In genomic region chr14:87944987-87945604, GRCh38 we compare ENCODE assay signal across 8 cellular contexts. TPM values are rescaled to one million over a fixed set of nuclear protein-coding genes. Genes with fewer than 3 reads are reported as not detected.
A peak's percentile ranks its signal among the peaks of the same experiment; 100 is the strongest.
DNase-seq lines count a peak whose midpoint lies in the region; ATAC-seq, FAIRE-seq and TF ChIP-seq lines count a peak whose summit lies in the region.

No MANE protein-coding gene starts in this region.

- no peak for TF ChIP-seq POLR2A in esophagus squamous epithelium (IDR thresholded peaks at IDR 0.05)
- TF ChIP-seq POLR2A in ovary (IDR thresholded peaks at IDR 0.05): no peak

- POLR2A ChIA-PET in CD4-positive, alpha-beta memory T cell (lab: Charles Lee; ENCODE audit: partially characterized antibody): interaction anchor here (1.0 to 9.5 kb wide), 4 partner anchors 49 to 224 kb away, joined by 3 to 136 read pairs (median 12); partner anchors contain the start of genes GALC and GPR65

- H3K27ac Mint-ChIP-seq in CD4-positive, alpha-beta memory T cell: no peak overlapping the region

- 24 to 26% methylated on average over 4 of the region's 4 CpGs for WGBS in esophagus squamous epithelium, 2 donors
- WGBS in ovary, 3 donors: 24 to 25% (median 24%) methylated on average over 4 of the region's 4 CpGs

- H3K4me1 Mint-ChIP-seq in CD4-positive, alpha-beta memory T cell: peaks cover 7 to 18% (median 12%) of the 10 kb centered on the region in 4 donors

- no peaks in the 10 kb centered on the region for H3K9me3 ChIP-seq in CD4-positive, alpha-beta memory T cell (ENCODE audit: control insufficient read depth in 1 of 2, low read length in 2 of 2)
- H3K9me3 ChIP-seq in esophagus squamous epithelium (no peaks in the 10 kb centered on the region), ovary (no peaks in the 10 kb centered on the region)

- no peak for ATAC-seq in HG03571 (IDR thresholded peaks at IDR 0.05; ENCODE audit: unreplicated experiment)
- no peak for ATAC-seq in GM21447 (IDR thresholded peaks at IDR 0.05; ENCODE audit: unreplicated experiment)
- ATAC-seq in GM19328 (IDR thresholded peaks at IDR 0.05; ENCODE audit: unreplicated experiment): no peak

- no peaks in the 10 kb centered on the region for H3K27me3 Mint-ChIP-seq in CD4-positive, alpha-beta memory T cell

- TF ChIP-seq CTCF in HFF-Myc (IDR thresholded peaks at IDR 0.05; ENCODE audit: low read depth, low read length, missing control alignments) (peak; percentile 43), esophagus squamous epithelium (IDR thresholded peaks at IDR 0.05) (peak; percentile 26 to 76 (median 57)), ovary (IDR thresholded peaks at IDR 0.05) (peak; percentile 40 to 63 (median 60))

- H3K36me3 Mint-ChIP-seq in CD4-positive, alpha-beta memory T cell: peaks cover 31 to 64% of the 10 kb centered on the region in 2 donors

- no peak overlapping the region for H3K4me3 ChIP-seq in CD4-positive, alpha-beta memory T cell (ENCODE audit: low read length in 2 of 2)
- H3K4me3 ChIP-seq in HFF-Myc (replicated peaks; ENCODE audit: low read depth, low read length) (no peak overlapping the region), esophagus squamous epithelium (no peak overlapping the region), ovary (no peak overlapping the region)

- DNase-seq in CD4-positive, alpha-beta memory T cell: peak in 4 of 5 donors; percentile 49 to 56 (median 53)
- DNase-seq in HFF-Myc (ENCODE audit: extremely low read depth, low read depth) (no peak), RCC 7860 (ENCODE audit: low spot score) (no peak), esophagus squamous epithelium (lab: John Stamatoyannopoulos, UW) (no peak), ovary (no peak)

- intact Hi-C loops in CD4-positive, alpha-beta memory T cell (cut with micrococcal nuclease): loop anchor here (1.0 to 10.0 kb wide), 3 partner anchors 60 to 440 kb away; partner anchors contain the start of genes GPR65 and SPATA7
- intact Hi-C loops in esophagus squamous epithelium (cut with DNase I) (loop anchor here (10.0 kb wide), 1 partner anchor 220 kb away; no protein-coding TSS in a partner anchor), ovary (cut with DNase I) (no loop called here)

- H3K4me3 Mint-ChIP-seq in CD4-positive, alpha-beta memory T cell: no peak overlapping the region

- FAIRE-seq in RCC 7860 (lab: Jason Lieb, UNC): peak; percentile 40

- no peak for TF ChIP-seq EP300 in ovary (IDR thresholded peaks at IDR 0.05)

- H3K4me1 ChIP-seq in CD4-positive, alpha-beta memory T cell (ENCODE audit: insufficient read depth, low read length): peaks cover 13% of the 10 kb centered on the region
- H3K4me1 ChIP-seq in esophagus squamous epithelium (no peaks in the 10 kb centered on the region), ovary (ENCODE audit: insufficient read depth) (no peaks in the 10 kb centered on the region)

- H3K27me3 ChIP-seq in CD4-positive, alpha-beta memory T cell (ENCODE audit: insufficient read depth, low read length): no peaks in the 10 kb centered on the region
- H3K27me3 ChIP-seq in esophagus squamous epithelium (no peaks in the 10 kb centered on the region), ovary (no peaks in the 10 kb centered on the region)

- H3K27ac ChIP-seq in CD4-positive, alpha-beta memory T cell (ENCODE audit: low read depth, low read length): no peak overlapping the region
- H3K27ac ChIP-seq in esophagus squamous epithelium (no peak overlapping the region), ovary (no peak overlapping the region)

- H3K36me3 ChIP-seq in CD4-positive, alpha-beta memory T cell (ENCODE audit: insufficient read depth, low read length): peaks cover 29% of the 10 kb centered on the region
- H3K36me3 ChIP-seq in esophagus squamous epithelium: peaks cover 0 to 70% (median 0%) of the 10 kb centered on the region in 3 donors
- H3K36me3 ChIP-seq in ovary: no peaks in the 10 kb centered on the region

- CTCF ChIA-PET in CD4-positive, alpha-beta memory T cell (lab: Charles Lee; ENCODE audit: partially characterized antibody): interaction anchor here (0.6 to 6.2 kb wide), 41 partner anchors 10 to 637 kb away, joined by 3 to 152 read pairs (median 4); partner anchors contain the start of genes GALC and GPR65

- no peaks in the 10 kb centered on the region for H3K9me3 Mint-ChIP-seq in CD4-positive, alpha-beta memory T cell

RNA-seq across cellular contexts. Expression of gene GALC, which starts 47.9 kb away (rescaled TPM):
- total RNA-seq in CD4-positive, alpha-beta memory T cell: 10 to 100 TPM; 26.6 to 28.7 TPM
- 10 to 100 TPM; 23.4 to 27.9 TPM for polyA plus RNA-seq in CD4-positive, alpha-beta memory T cell
- total RNA-seq in esophagus squamous epithelium: 10 to 100 TPM in 2 of 4 donors, 1 to 10 TPM in 2; 3.4 to 15.8 (median 10.8) TPM
- 10 to 100 TPM; 17.4 to 63.4 (median 22.7) TPM for total RNA-seq in ovary
- polyA plus RNA-seq in ovary: 10 to 100 TPM; 12.4 to 36.9 TPM

RNA-seq across cellular contexts. Expression of gene GPR65, which starts 59.8 kb away (rescaled TPM):
- total RNA-seq in CD4-positive, alpha-beta memory T cell: 10 to 100 TPM; 14.2 to 15.5 TPM
- polyA plus RNA-seq in CD4-positive, alpha-beta memory T cell: 10 to 100 TPM; 26.0 to 35.0 TPM
- total RNA-seq in esophagus squamous epithelium (1 to 10 TPM in 2 of 4 donors, under 1 TPM in 2; 0.34 to 1.4 (median 0.75) TPM), ovary (1 to 10 TPM in 2 of 7 donors, under 1 TPM in 5; 0.40 to 1.7 (median 0.70) TPM)
- polyA plus RNA-seq in ovary: 1 to 10 TPM in 1 of 2 donors, under 1 TPM in 1; 0.19 to 2.2 TPM

Comparison
In these comparisons a context has a peak if more than half of its experiments do, and no peak if none do; other contexts are left out.
1. DNase-seq: peak in CD4-positive, alpha-beta memory T cell (4 of 5); none in HFF-Myc (single experiment), RCC 7860 (single experiment), esophagus squamous epithelium (single experiment) and ovary (0 of 5).
2. RNA of gene GPR65, which starts 59.8 kb away (total RNA-seq): 14.2 to 15.5 TPM in CD4-positive, alpha-beta memory T cell; 0.34 to 1.4 TPM in esophagus squamous epithelium and 0.40 to 1.7 TPM in ovary; every median in the first group is over 4 times any median in the second.
3. intact Hi-C loops: an anchor here in CD4-positive, alpha-beta memory T cell (1.0 to 10.0 kb wide) and esophagus squamous epithelium (10.0 kb wide); none called in ovary.
4. Peak in every context shown above with its lines, with median percentiles within 50 percentile points of each other: CTCF ChIP-seq.